In the genomic region with DNA sequence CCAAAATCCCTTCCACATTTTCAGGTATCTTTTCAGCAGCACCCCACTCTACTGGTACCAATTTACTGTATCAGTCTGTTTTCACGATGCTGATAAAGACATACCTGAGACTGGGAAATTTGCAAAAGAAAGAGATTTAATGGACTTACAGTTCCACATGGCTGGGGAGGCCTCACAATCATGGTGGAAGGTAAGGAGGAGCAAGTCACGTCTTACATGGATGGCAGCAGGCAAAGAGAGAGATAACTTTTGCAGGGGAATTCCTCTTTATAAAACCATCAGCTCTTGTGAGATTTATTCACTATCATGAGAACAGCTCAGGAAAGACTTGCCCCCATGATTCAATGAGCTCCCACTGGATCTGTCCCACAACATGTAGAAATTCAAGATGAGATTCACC, we compare ENCODE assay signal across 10 cellular contexts. TPM values are rescaled to one million over a fixed set of nuclear protein-coding genes. Genes with fewer than 3 reads are reported as not detected.
"Had no signal": no experiment of that assay in that cellular context is flagged by ENCODE, and none has a peak within 500 bp of the region (broad histone marks: within the 10 kb centered on the region; RNA-seq: fewer than 3 reads in every experiment).

No MANE protein-coding gene starts in this region.

RNA-seq across cellular contexts. Expression of a gene that starts 18.7 kb away (rescaled TPM):
- total RNA-seq: natural killer cell, omental fat pad, osteocyte, pancreas, pulmonary artery endothelial cell, right atrium auricular region, sciatic nerve, smooth muscle cell, suprapubic skin, upper lobe of right lung had no signal
- polyA plus RNA-seq: pancreas, smooth muscle cell had no signal
